24 cellular contexts compared by ENCODE assay signal in genomic region chr7:132177708-132178392, GRCh38.
DNase-seq lines count a peak whose midpoint lies in the region; ATAC-seq and TF ChIP-seq lines count a peak whose summit lies in the region.
"Had no signal": no experiment of that assay in that cellular context is flagged by ENCODE, and none has a peak within 500 bp of the region (broad histone marks: within the 10 kb centered on the region; RNA-seq: fewer than 3 reads in every experiment).

No MANE protein-coding gene starts in this region.

- H3K27me3 Mint-ChIP-seq in nephron progenitor cell (ENCODE audit: low read depth, poor library complexity) = peaks cover 9% of the 10 kb centered on the region
- H3K27me3 Mint-ChIP-seq: CD4-positive, CD25-positive, alpha-beta regulatory T cell had no signal

- no peak overlapping the region for H4K8ac ChIP-seq in IMR-90 (ENCODE audit: low read depth in 2 of 2, low read length in 2 of 2)

- H3K27me3 ChIP-seq in IMR-90 (ENCODE audit: control insufficient read depth, insufficient read depth, low read length) (no peaks in the 10 kb centered on the region), upper lobe of left lung (no peaks in the 10 kb centered on the region)
- H3K27me3 ChIP-seq: BLaER1, MG63 had no signal

- no CpG with 5 or more reads among the region's 10 CpGs for WGBS in IMR-90 (ENCODE audit: extremely low coverage in 2 of 2, insufficient read length in 1 of 2), 2 experiments
- 73 to 80% methylated on average over 9 to 10 of the region's 10 CpGs for WGBS in upper lobe of left lung, 2 donors

- no peak overlapping the region for H2BK5ac ChIP-seq in IMR-90 (ENCODE audit: low read depth, low read length, poor library complexity, severe bottlenecking)

- no peaks in the 10 kb centered on the region for H4K20me1 ChIP-seq in IMR-90 (ENCODE audit: insufficient read depth, low read length)
- H4K20me1 ChIP-seq: BLaER1 had no signal

- peak overlapping the region; percentile 40 for H3K27ac Mint-ChIP-seq in nephron progenitor cell
- H3K27ac Mint-ChIP-seq: CD4-positive, CD25-positive, alpha-beta regulatory T cell had no signal

- H3K9ac ChIP-seq in IMR-90 (ENCODE audit: low read depth, low read length) = no peak overlapping the region
- H3K9ac ChIP-seq: BLaER1, SK-N-SH had no signal

- no peak for TF ChIP-seq RAD21 in IMR-90 (IDR thresholded peaks at IDR 0.05; ENCODE audit: low read length)

- no peak overlapping the region for H3K4me3 Mint-ChIP-seq in nephron progenitor cell
- H3K4me3 Mint-ChIP-seq: CD4-positive, CD25-positive, alpha-beta regulatory T cell had no signal

- H3K14ac ChIP-seq in IMR-90 (replicated peaks; ENCODE audit: low read depth, low read length) = no peak overlapping the region

- H3K18ac ChIP-seq in IMR-90 (ENCODE audit: low read depth, low read length) = no peak overlapping the region

- TF ChIP-seq EP300 in upper lobe of left lung (IDR thresholded peaks at IDR 0.05) = no peak

- dilution Hi-C loops in IMR-90 (cut with HindIII; ENCODE audit: low sequenced_read_pairs, unreplicated experiment) = no loop called here

- no peak overlapping the region for H2BK20ac ChIP-seq in IMR-90 (ENCODE audit: low read depth, low read length)

- no peak overlapping the region for H4K5ac ChIP-seq in IMR-90 (ENCODE audit: low read depth, low read length)

- H3K4me3 ChIP-seq in IMR-90 (ENCODE audit: insufficient read depth, low read depth, low read length) = no peak overlapping the region
- no peak overlapping the region for H3K4me3 ChIP-seq in upper lobe of left lung
- H3K4me3 ChIP-seq: BLaER1, MG63, PC-9 had no signal

- no TSS peak for BruUV-seq in IMR-90 (replicated peaks; lab: Mats Ljungman, UMichigan)

- H3K36me3 ChIP-seq in IMR-90 (ENCODE audit: control insufficient read depth, insufficient read depth, low read length) = no peaks in the 10 kb centered on the region
- H3K36me3 ChIP-seq in upper lobe of left lung = no peaks in the 10 kb centered on the region
- H3K36me3 ChIP-seq: BLaER1, MG63 had no signal

- H3K23ac ChIP-seq in IMR-90 (ENCODE audit: low read depth, low read length) = no peak overlapping the region

- no peak for TF ChIP-seq CTCF in IMR-90 (conservative IDR thresholded peaks at IDR 0.05; ENCODE audit: low read depth, low read length)
- TF ChIP-seq CTCF in VCaP (conservative IDR thresholded peaks at IDR 0.05) = no peak
- no peak for TF ChIP-seq CTCF in nephron progenitor cell (IDR thresholded peaks at IDR 0.05)
- no peak for TF ChIP-seq CTCF in upper lobe of left lung (IDR thresholded peaks at IDR 0.05)

- H3K27ac ChIP-seq in IMR-90 (ENCODE audit: insufficient read depth, low read length) (no peak overlapping the region), VCaP (peak overlapping the region; percentile 60), upper lobe of left lung (no peak overlapping the region)
- H3K27ac ChIP-seq: 22Rv1, BLaER1, PC-9 had no signal

- H3K4me1 Mint-ChIP-seq in nephron progenitor cell = no peaks in the 10 kb centered on the region
- H3K4me1 Mint-ChIP-seq: CD4-positive, CD25-positive, alpha-beta regulatory T cell had no signal

- no peaks in the 10 kb centered on the region for H3K9me3 Mint-ChIP-seq in nephron progenitor cell
- H3K9me3 Mint-ChIP-seq: CD4-positive, CD25-positive, alpha-beta regulatory T cell had no signal

- no peaks in the 10 kb centered on the region for H3K9me1 ChIP-seq in IMR-90 (ENCODE audit: insufficient read depth, low read length)

- no peaks in the 10 kb centered on the region for H3K79me1 ChIP-seq in IMR-90 (ENCODE audit: low read depth in 1 of 2, low read length in 2 of 2)

- H3K4me1 ChIP-seq in IMR-90 (ENCODE audit: control insufficient read depth, insufficient read depth, low read length) = no peaks in the 10 kb centered on the region
- H3K4me1 ChIP-seq in upper lobe of left lung = no peaks in the 10 kb centered on the region
- H3K4me1 ChIP-seq: BLaER1 had no signal

- ATAC-seq in IMR-90 (ENCODE audit: low read depth) (no peak), upper lobe of left lung (ENCODE audit: low FRiP score in 2 of 2) (no peak), GM21717 (IDR thresholded peaks at IDR 0.05; ENCODE audit: unreplicated experiment) (no peak)
- ATAC-seq: HCT116 had no signal

- POLR2A ChIA-PET in IMR-90 (lab: Charles Lee; ENCODE audit: unreplicated experiment) = no interaction called here

- H4K91ac ChIP-seq in IMR-90 (ENCODE audit: insufficient read depth, low read depth, low read length) = no peak overlapping the region

- intact Hi-C loops in IMR-90 (cut with micrococcal nuclease) = no loop called here

- H2BK120ac ChIP-seq in IMR-90 (ENCODE audit: low read depth, low read length) = no peak overlapping the region

- in situ Hi-C loops in IMR-90 (cut with MboI; ENCODE audit: low sequenced_read_pairs) (no loop called here), ACHN (cut with HindIII; ENCODE audit: low pct_ligation_motif_present, low pct_unique_long_range_greater_than_20kb, low sequenced_read_pairs) (no loop called here)

- H3K56ac ChIP-seq in IMR-90 (ENCODE audit: extremely low read depth, insufficient read depth, low read length) = no peak overlapping the region

- H2AFZ ChIP-seq in IMR-90 (replicated peaks; ENCODE audit: low read length, poor library complexity) = no peak overlapping the region
- H2AFZ ChIP-seq: PC-9 had no signal

- no peak overlapping the region for H3K4me2 ChIP-seq in IMR-90 (ENCODE audit: low read depth, low read length)
- H3K4me2 ChIP-seq: BLaER1, PC-9, SK-N-SH had no signal

- H3K9me3 ChIP-seq in IMR-90 (ENCODE audit: control insufficient read depth, insufficient read depth, low read length) (no peaks in the 10 kb centered on the region), upper lobe of left lung (no peaks in the 10 kb centered on the region)
- H3K9me3 ChIP-seq: BLaER1, MG63, SK-N-SH had no signal

- H3K36me3 Mint-ChIP-seq in nephron progenitor cell (ENCODE audit: low read depth) = no peaks in the 10 kb centered on the region
- H3K36me3 Mint-ChIP-seq: CD4-positive, CD25-positive, alpha-beta regulatory T cell had no signal

- DNase-seq in A172 (ENCODE audit: low spot score) (peak; percentile 4), IMR-90 (no peak), nephron progenitor cell (no peak), ACHN (no peak), upper lobe of left lung (no peak)
- DNase-seq in activated CD8-positive, alpha-beta memory T cell treated with anti-CD3 and anti-CD28 coated beads for 24 hours = no peak
- DNase-seq: CD4-positive, CD25-positive, alpha-beta regulatory T cell; GOT3; KBM-7; MG63; NCI-H1105 treated with DMSO at 0.1 percent for 48 hours; NCI-H146; NCI-H2029; NCI-H446; NCI-H524 treated with DMSO at 0.1 percent for 48 hours; NCI-H82; NK-92 treated with Interleukin-12 subunit alpha and Interleukin-12 subunit beta, amount 100 ng/mL, for 24 hours; PC-9; SK-N-SH had no signal

- H2AK9ac ChIP-seq in IMR-90 (replicated peaks; ENCODE audit: low read depth, low read length, poor library complexity) = peak overlapping the region; percentile 29

- no peak overlapping the region for H2BK15ac ChIP-seq in IMR-90 (ENCODE audit: low read depth, low read length)

- CTCF ChIA-PET in IMR-90 (lab: Yijun Ruan, JAX) = interaction anchor here (0.6 kb wide), 1 partner anchor 21 kb away, joined by 3 read pairs; no protein-coding TSS in a partner anchor

- no peak overlapping the region for H2AK5ac ChIP-seq in IMR-90 (ENCODE audit: low read depth, low read length)

- no peak overlapping the region for H3K4ac ChIP-seq in IMR-90 (ENCODE audit: low read depth, low read length)

- no peak for TF ChIP-seq POLR2A in IMR-90 (IDR thresholded peaks at IDR 0.05; ENCODE audit: low read depth, low read length)
- TF ChIP-seq POLR2A in upper lobe of left lung (IDR thresholded peaks at IDR 0.05) = no peak

TF ChIP-seq in IMR-90, 13 proteins besides CTCF, POLR2A, EP300 and RAD21:
- TF ChIP-seq FOS (IDR thresholded peaks at IDR 0.05; ENCODE audit: low read depth, low read length) (no peak), MXI1 (IDR thresholded peaks at IDR 0.05; ENCODE audit: borderline replicate concordance, low read depth, low read length) (no peak), MAFK (IDR thresholded peaks at IDR 0.05; ENCODE audit: low read depth, low read length) (no peak), RFX5 (IDR thresholded peaks at IDR 0.05; ENCODE audit: low read depth, low read length) (no peak), BHLHE40 (IDR thresholded peaks at IDR 0.05; ENCODE audit: low read depth, low read length) (no peak), SMC3 (IDR thresholded peaks at IDR 0.05; ENCODE audit: low read depth, low read length) (no peak), CHD1 (IDR thresholded peaks at IDR 0.05; ENCODE audit: low read depth, low read length) (no peak), RCOR1 (IDR thresholded peaks at IDR 0.05; ENCODE audit: insufficient replicate concordance, low read length) (no peak), CEBPB (IDR thresholded peaks at IDR 0.05; ENCODE audit: low read depth, low read length) (no peak), MAZ (IDR thresholded peaks at IDR 0.05; ENCODE audit: borderline replicate concordance, low read depth, low read length) (no peak), NFE2L2 (IDR thresholded peaks at IDR 0.05; ENCODE audit: low read depth, low read length) (no peak)
- TF ChIP-seq, protein P1, sequence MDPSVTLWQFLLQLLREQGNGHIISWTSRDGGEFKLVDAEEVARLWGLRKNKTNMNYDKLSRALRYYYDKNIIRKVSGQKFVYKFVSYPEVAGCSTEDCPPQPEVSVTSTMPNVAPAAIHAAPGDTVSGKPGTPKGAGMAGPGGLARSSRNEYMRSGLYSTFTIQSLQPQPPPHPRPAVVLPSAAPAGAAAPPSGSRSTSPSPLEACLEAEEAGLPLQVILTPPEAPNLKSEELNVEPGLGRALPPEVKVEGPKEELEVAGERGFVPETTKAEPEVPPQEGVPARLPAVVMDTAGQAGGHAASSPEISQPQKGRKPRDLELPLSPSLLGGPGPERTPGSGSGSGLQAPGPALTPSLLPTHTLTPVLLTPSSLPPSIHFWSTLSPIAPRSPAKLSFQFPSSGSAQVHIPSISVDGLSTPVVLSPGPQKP (IDR thresholded peaks at IDR 0.05; ENCODE audit: borderline replicate concordance, low read depth, low read length) = no peak
